Comparison of ENCODE assay signal across 8 cellular contexts in the genomic region with DNA sequence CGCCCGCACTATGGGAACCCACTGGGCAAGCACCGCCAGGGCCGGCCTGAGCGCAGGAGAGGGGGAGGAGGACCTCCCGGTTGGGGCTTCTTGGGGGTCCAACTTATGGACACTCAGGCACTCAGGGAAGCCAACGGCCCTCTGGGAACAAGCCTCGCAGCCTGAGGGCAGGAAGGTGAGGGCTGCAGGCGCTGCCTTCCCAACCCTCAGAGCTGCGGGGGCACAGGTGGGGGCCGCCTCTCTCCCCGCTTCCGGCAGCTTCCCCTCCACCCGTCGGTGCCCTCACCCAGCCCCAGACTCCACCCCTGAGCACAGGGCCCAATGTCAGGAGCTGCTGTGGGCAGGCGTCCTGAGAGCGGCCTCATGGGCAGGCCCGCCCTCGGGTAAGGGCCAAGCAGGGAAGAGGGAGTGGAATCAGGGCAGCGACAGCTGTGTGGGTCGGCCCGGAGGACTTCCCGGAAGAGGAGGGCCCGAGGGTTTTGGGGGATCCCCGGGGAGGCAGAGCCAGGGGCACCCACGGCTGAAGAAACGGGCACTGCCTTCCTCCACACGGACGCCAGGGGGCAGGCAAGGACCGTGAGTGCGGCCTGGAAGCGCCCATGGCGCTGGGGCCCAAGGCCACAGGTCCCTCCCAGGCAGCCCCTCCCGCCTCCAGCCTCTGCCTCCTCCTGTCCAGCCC. TPM values are rescaled to one million over a fixed set of nuclear protein-coding genes. Genes with fewer than 3 reads are reported as not detected.
DNase-seq lines count a peak whose midpoint lies in the region; TF ChIP-seq lines count a peak whose summit lies in the region.

No MANE protein-coding gene starts in this region.

- peak overlapping the region; percentile 62; the same call in 1 of the 2 replicates for H2AFZ ChIP-seq in Loucy (ENCODE audit: low read length)
- H2AFZ ChIP-seq in osteoblast (ENCODE audit: low read length) = peak overlapping the region; percentile 62

- TF ChIP-seq CTCF in Loucy (conservative IDR thresholded peaks at IDR 0.05; ENCODE audit: low read length) (peak; percentile 79), osteoblast (IDR thresholded peaks at IDR 0.05; ENCODE audit: extremely low read depth, low read depth, low read length) (peak; percentile 83), thyroid gland (IDR thresholded peaks at IDR 0.05) (peak; percentile 86 to 99 (median 94))

- in situ Hi-C loops in HAP-1 (cut with MboI; ENCODE audit: low sequenced_read_pairs) = no loop called here

- H3K27ac ChIP-seq in osteoblast (ENCODE audit: low read depth, low read length) = no peak overlapping the region
- peak overlapping the region; percentile 62 to 76 (median 72) for H3K27ac ChIP-seq in thyroid gland

- H3K9me2 ChIP-seq in Loucy (replicated peaks; ENCODE audit: low read depth, low read length) = no peaks in the 10 kb centered on the region

- H3K4me2 ChIP-seq in Loucy (ENCODE audit: low read depth, low read length, poor library complexity, severe bottlenecking) (peak overlapping the region; percentile 66), osteoblast (ENCODE audit: insufficient read depth, low read length) (peak overlapping the region; percentile 71)

- H4K20me1 ChIP-seq in Loucy (ENCODE audit: insufficient read depth, low read length, poor library complexity, severe bottlenecking) = no peaks in the 10 kb centered on the region
- H4K20me1 ChIP-seq in osteoblast (ENCODE audit: insufficient read depth, low read length) = no peaks in the 10 kb centered on the region

- peak; percentile 82 for DNase-seq in GM04504 (ENCODE audit: low read depth)
- peak; percentile 76 to 89 for DNase-seq in HAP-1 (ENCODE audit: low spot score in 2 of 2)
- peak; percentile 60 for DNase-seq in SIG-M5 (lab: John Stamatoyannopoulos, UW)
- DNase-seq in activated gamma-delta T cell treated with anti-CD3 and anti-CD28 coated beads, Interleukin-2, amount 50 U/mL, for 16 hours (ENCODE audit: low read depth) = peak; percentile 90
- peak; percentile 98 for DNase-seq in germinal center (ENCODE audit: low spot score)
- peak; percentile 100 for DNase-seq in osteoblast (ENCODE audit: insufficient read length, low spot score, missing footprints)
- DNase-seq in thyroid gland = peak; percentile 83 to 84

- peak overlapping the region; percentile 66 for H3K9ac ChIP-seq in Loucy (ENCODE audit: low read depth, low read length, poor library complexity, severe bottlenecking)

- intact Hi-C loops in thyroid gland (cut with DNase I) = loop anchor here (2.0 to 10.0 kb wide), 5 partner anchors 205 to 527 kb away; a partner anchor contains a TSS

- H3F3A ChIP-seq in Loucy (ENCODE audit: low read depth) = no peaks in the 10 kb centered on the region

- peak overlapping the region; percentile 14; the same call in 1 of the 2 replicates for H3K4me3 ChIP-seq in HAP-1
- peak overlapping the region; percentile 63 for H3K4me3 ChIP-seq in Loucy (ENCODE audit: low read length, poor library complexity, severe bottlenecking)
- peak overlapping the region; percentile 56 for H3K4me3 ChIP-seq in osteoblast (ENCODE audit: insufficient read depth, low read length)
- H3K4me3 ChIP-seq in thyroid gland (replicated peaks in 1 of 3) = peak overlapping the region in 1 of 3 donors; percentile 16

- H3K79me2 ChIP-seq in Loucy (ENCODE audit: insufficient read depth, low read length) (no peaks in the 10 kb centered on the region), osteoblast (ENCODE audit: insufficient read depth, low read length) (no peaks in the 10 kb centered on the region)

- no peaks in the 10 kb centered on the region for H3K36me3 ChIP-seq in HAP-1 (replicated peaks)
- H3K36me3 ChIP-seq in Loucy (ENCODE audit: insufficient read depth, low read length) = no peaks in the 10 kb centered on the region
- no peaks in the 10 kb centered on the region for H3K36me3 ChIP-seq in osteoblast (ENCODE audit: insufficient read depth, low read length)
- H3K36me3 ChIP-seq in thyroid gland = no peaks in the 10 kb centered on the region

- H3K4me1 ChIP-seq in HAP-1 (no peaks in the 10 kb centered on the region), Loucy (ENCODE audit: insufficient read depth, low read length, poor library complexity, severe bottlenecking) (peaks cover 12% of the 10 kb centered on the region), osteoblast (ENCODE audit: insufficient read depth, low read length) (peaks cover 8% of the 10 kb centered on the region), thyroid gland (peaks cover 11 to 21% of the 10 kb centered on the region in 2 donors)

- no peaks in the 10 kb centered on the region for H3K27me3 ChIP-seq in HAP-1 (ENCODE audit: low read depth)
- no peaks in the 10 kb centered on the region for H3K27me3 ChIP-seq in Loucy (ENCODE audit: insufficient read depth, low read length, poor library complexity, severe bottlenecking)
- peaks cover 10% of the 10 kb centered on the region for H3K27me3 ChIP-seq in osteoblast (ENCODE audit: insufficient read depth, low read length)
- H3K27me3 ChIP-seq in thyroid gland = no peaks in the 10 kb centered on the region

- peak in 1 of 2 donors; percentile 26 for TF ChIP-seq POLR2A in thyroid gland (IDR thresholded peaks at IDR 0.05)

- H3K9me3 ChIP-seq in HAP-1 = no peaks in the 10 kb centered on the region
- H3K9me3 ChIP-seq in Loucy (ENCODE audit: insufficient read depth, low read depth, low read length) = no peaks in the 10 kb centered on the region
- no peaks in the 10 kb centered on the region for H3K9me3 ChIP-seq in osteoblast (ENCODE audit: low read depth, low read length)
- no peaks in the 10 kb centered on the region for H3K9me3 ChIP-seq in thyroid gland

- WGBS in thyroid gland, 2 donors = 4 to 11% methylated on average over 24 to 25 of the region's 34 CpGs

RNA-seq across cellular contexts. Expression of a gene that starts 0.5 kb away (rescaled TPM):
- total RNA-seq in osteoblast = under 0.01 TPM in 1 of 2 replicates, not detected in the other
- under 1 TPM in 1 of 4 donors, not detected in 3; 0.11 TPM for total RNA-seq in thyroid gland

RNA-seq across cellular contexts. Expression of a gene that starts 9.9 kb away (rescaled TPM):
- total RNA-seq in osteoblast (not detected in 2 replicates), thyroid gland (not detected)

RNA-seq across cellular contexts. Expression of a gene that starts 16.3 kb away (rescaled TPM):
- total RNA-seq in osteoblast = under 0.01 TPM in 1 of 2 replicates, not detected in the other
- under 1 TPM in 3 of 4 donors, not detected in 1; 0.39 to 0.89 (median 0.40) TPM for total RNA-seq in thyroid gland

RNA-seq across cellular contexts. Expression of a gene that starts 17.1 kb away (rescaled TPM):
- 52.2 and 85.4 TPM in 2 replicates for total RNA-seq in osteoblast
- 100 to 1,000 TPM in 3 of 4 donors, 10 to 100 TPM in 1; 82.0 to 226 (median 146) TPM for total RNA-seq in thyroid gland

RNA-seq across cellular contexts. Expression of a gene that starts 36.4 kb away (rescaled TPM):
- total RNA-seq in osteoblast (23.3 and 27.5 TPM in 2 replicates), thyroid gland (10 to 100 TPM; 24.3 to 45.5 (median 36.0) TPM)
